9 cellular contexts compared by ENCODE assay signal in genomic region chr4:55358668-55359067, GRCh38. TPM values are rescaled to one million over a fixed set of nuclear protein-coding genes. Genes with fewer than 3 reads are reported as not detected.
DNase-seq lines count a peak whose midpoint lies in the region; ATAC-seq and TF ChIP-seq lines count a peak whose summit lies in the region.
"Had no signal": no experiment of that assay in that cellular context is flagged by ENCODE, and none has a peak within 500 bp of the region (broad histone marks: within the 10 kb centered on the region; RNA-seq: fewer than 3 reads in every experiment).

No MANE protein-coding gene starts in this region.

- H4K20me1 ChIP-seq in DOHH2 (ENCODE audit: control insufficient read depth, insufficient read depth, low read depth, low read length) (no peaks in the 10 kb centered on the region), Loucy (ENCODE audit: insufficient read depth, low read length, poor library complexity, severe bottlenecking) (no peaks in the 10 kb centered on the region)

- no peak overlapping the region for H3K27ac ChIP-seq in DOHH2 (ENCODE audit: low read depth, low read length)
- H3K27ac ChIP-seq in gastrocnemius medialis = peak overlapping the region; percentile 25 to 67 (median 63)
- H3K27ac ChIP-seq in spleen = peak overlapping the region in 4 of 8 donors; percentile 37 to 62 (median 52)
- H3K27ac ChIP-seq: KMS-11 had no signal

- H3F3A ChIP-seq in DOHH2 (ENCODE audit: control insufficient read depth, insufficient read depth) (no peaks in the 10 kb centered on the region), Loucy (ENCODE audit: low read depth) (no peaks in the 10 kb centered on the region)

- H3K79me2 ChIP-seq in DOHH2 (ENCODE audit: control insufficient read depth, low read length) (no peaks in the 10 kb centered on the region), Loucy (ENCODE audit: insufficient read depth, low read length) (no peaks in the 10 kb centered on the region)

- intact Hi-C loops in gastrocnemius medialis (cut with DNase I; ENCODE audit: low total_unique reads) = no loop called here
- intact Hi-C loops in spleen (cut with DNase I; ENCODE audit: low total_unique reads) = no loop called here

- TF ChIP-seq POLR2A in gastrocnemius medialis (IDR thresholded peaks at IDR 0.05) (no peak), spleen (IDR thresholded peaks at IDR 0.05) (no peak)

- H3K27me3 Mint-ChIP-seq in nephron progenitor cell (ENCODE audit: low read depth, poor library complexity) = peaks cover 7% of the 10 kb centered on the region

- peaks cover 9% of the 10 kb centered on the region for H3K9me3 Mint-ChIP-seq in nephron progenitor cell

- in situ Hi-C loops in gastrocnemius medialis (cut with MboI; ENCODE audit: low sequenced_read_pairs in 4 of 4) = loop anchor here in 1 of 4 donors (25.0 kb wide), 1 partner anchor 504 kb away; the partner anchor contains the start of gene EXOC1

- DNase-seq in dedifferentiated amniotic fluid mesenchymal stem cell (ENCODE audit: extremely low spot score) (peak; percentile 84), gastrocnemius medialis (no peak), spleen (no peak), nephron progenitor cell (no peak), RPMI8226 (no peak)

- H3K4me3 ChIP-seq in DOHH2 (ENCODE audit: low read length) (peak overlapping the region; percentile 25; the same call in 1 of the 2 replicates), Loucy (ENCODE audit: low read length, poor library complexity, severe bottlenecking) (no peak overlapping the region), gastrocnemius medialis (peak overlapping the region in 1 of 4 donors; percentile 16), spleen (no peak overlapping the region)

- 13 to 40% (median 23%) methylated on average over 2 of the region's 2 CpGs for WGBS in spleen, 5 donors

- no peak overlapping the region for H2AFZ ChIP-seq in Loucy (ENCODE audit: low read length)

- H3K4me1 ChIP-seq in DOHH2 (ENCODE audit: control insufficient read depth, low read length) (peaks cover 14% of the 10 kb centered on the region), Loucy (ENCODE audit: insufficient read depth, low read length, poor library complexity, severe bottlenecking) (peaks cover 13% of the 10 kb centered on the region), gastrocnemius medialis (peaks cover 8 to 23% of the 10 kb centered on the region in 2 donors), spleen (peaks cover 0 to 17% (median 13%) of the 10 kb centered on the region in 6 donors)

- H3K9me3 ChIP-seq in DOHH2 (ENCODE audit: control insufficient read depth, insufficient read depth, low read length) (no peaks in the 10 kb centered on the region), Loucy (ENCODE audit: insufficient read depth, low read depth, low read length) (no peaks in the 10 kb centered on the region), gastrocnemius medialis (no peaks in the 10 kb centered on the region), spleen (no peaks in the 10 kb centered on the region)

- no peak for TF ChIP-seq CTCF in DOHH2 (IDR thresholded peaks at IDR 0.05; ENCODE audit: low read depth, low read length, poor library complexity, severe bottlenecking)
- TF ChIP-seq CTCF in Loucy (conservative IDR thresholded peaks at IDR 0.05; ENCODE audit: low read length) = no peak
- no peak for TF ChIP-seq CTCF in gastrocnemius medialis (IDR thresholded peaks at IDR 0.05 in 4 of 5, conservative IDR thresholded peaks at IDR 0.05 in 1 of 5)
- no peak for TF ChIP-seq CTCF in spleen (IDR thresholded peaks at IDR 0.05 in 8 of 11, conservative IDR thresholded peaks at IDR 0.05 in 3 of 11)
- no peak for TF ChIP-seq CTCF in nephron progenitor cell (IDR thresholded peaks at IDR 0.05)

- peaks cover 30% of the 10 kb centered on the region for H3K4me1 Mint-ChIP-seq in nephron progenitor cell

- H3K36me3 Mint-ChIP-seq in nephron progenitor cell (ENCODE audit: low read depth) = peaks cover 36% of the 10 kb centered on the region

- H3K27ac Mint-ChIP-seq in nephron progenitor cell = no peak overlapping the region

- peak; percentile 84 for ATAC-seq in GM21526 (IDR thresholded peaks at IDR 0.05; ENCODE audit: low FRiP score, unreplicated experiment)
- ATAC-seq in gastrocnemius medialis = peak; percentile 84 to 97

- no peak overlapping the region for H3K4me3 Mint-ChIP-seq in nephron progenitor cell

- H3K27me3 ChIP-seq in DOHH2 (ENCODE audit: control insufficient read depth, low read length) = no peaks in the 10 kb centered on the region
- H3K27me3 ChIP-seq in Loucy (ENCODE audit: insufficient read depth, low read length, poor library complexity, severe bottlenecking) = no peaks in the 10 kb centered on the region
- no peaks in the 10 kb centered on the region for H3K27me3 ChIP-seq in gastrocnemius medialis
- H3K27me3 ChIP-seq in spleen (replicated peaks in 1 of 7) = no peaks in the 10 kb centered on the region

- H3K9me2 ChIP-seq in DOHH2 (replicated peaks; ENCODE audit: control insufficient read depth, low read length) (no peaks in the 10 kb centered on the region), Loucy (replicated peaks; ENCODE audit: low read depth, low read length) (no peaks in the 10 kb centered on the region)

- no peaks in the 10 kb centered on the region for H3K36me3 ChIP-seq in DOHH2 (ENCODE audit: control insufficient read depth, low read length)
- H3K36me3 ChIP-seq in Loucy (ENCODE audit: insufficient read depth, low read length) = no peaks in the 10 kb centered on the region
- no peaks in the 10 kb centered on the region for H3K36me3 ChIP-seq in gastrocnemius medialis
- H3K36me3 ChIP-seq in spleen = peaks cover 0 to 10% (median 0%) of the 10 kb centered on the region in 6 donors

- no peak overlapping the region for H3K9ac ChIP-seq in Loucy (ENCODE audit: low read depth, low read length, poor library complexity, severe bottlenecking)
- H3K9ac ChIP-seq: KMS-11 had no signal

- H3K4me2 ChIP-seq in DOHH2 (ENCODE audit: low read length) = peak overlapping the region; percentile 63
- peak overlapping the region; percentile 10 for H3K4me2 ChIP-seq in Loucy (ENCODE audit: low read depth, low read length, poor library complexity, severe bottlenecking)
- H3K4me2 ChIP-seq: KMS-11 had no signal

RNA-seq across cellular contexts. Expression of gene SRD5A3, which starts 12.6 kb away (rescaled TPM):
- total RNA-seq in gastrocnemius medialis = 1 to 10 TPM; 2.4 to 7.6 (median 5.1) TPM
- total RNA-seq in spleen = 10 to 100 TPM in 1 of 7 donors, 1 to 10 TPM in 6; 2.8 to 11.1 (median 6.2) TPM
- polyA plus RNA-seq in spleen = 1 to 10 TPM; 4.4 to 7.4 (median 5.7) TPM

RNA-seq across cellular contexts. Expression of gene TMEM165, which starts 37.1 kb away (rescaled TPM):
- total RNA-seq in gastrocnemius medialis (10 to 100 TPM; 23.5 to 80.3 (median 48.9) TPM), spleen (100 to 1,000 TPM in 6 of 7 donors, 10 to 100 TPM in 1; 94.8 to 193 (median 160) TPM)
- polyA plus RNA-seq in spleen = 10 to 100 TPM; 54.3 to 60.3 (median 54.7) TPM
